Comparison of ENCODE assay signal across 4 cellular contexts in the genomic region with DNA sequence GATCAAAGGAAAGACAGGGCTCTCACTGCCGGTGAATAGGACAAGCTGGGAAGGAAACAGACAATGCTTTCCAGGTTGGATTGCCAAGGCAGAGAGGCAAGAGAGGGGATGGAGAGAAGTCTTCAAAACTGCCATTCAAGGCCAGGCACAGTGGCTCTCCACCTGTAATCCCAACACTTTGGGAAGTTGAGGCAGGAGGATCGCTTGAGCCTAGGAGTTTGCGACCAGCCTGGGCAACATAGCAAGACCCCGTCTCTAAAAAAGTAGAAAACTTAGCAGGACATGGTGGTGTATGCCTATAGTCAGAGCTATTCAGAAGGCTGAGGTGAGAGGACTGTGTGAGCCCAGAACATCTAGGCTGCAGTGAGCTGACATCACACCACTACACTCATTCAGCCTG.
TF ChIP-seq lines count a peak whose summit lies in the region.

No MANE protein-coding gene starts in this region.

TF ChIP-seq in HEK293, 187 proteins besides CTCF, POLR2A, EP300 and RAD21:
- no peak for TF ChIP-seq ZNF391 (tag by site-specific recombination; IDR thresholded peaks at IDR 0.05; ENCODE audit: borderline replicate concordance, low read depth)
- peak; percentile 95 for TF ChIP-seq ZNF121 (tag by site-specific recombination; IDR thresholded peaks at IDR 0.05)

TF ChIP-seq in WTC11, 78 proteins besides CTCF, POLR2A, EP300 and RAD21 (continues in another document):
- TF ChIP-seq KAT7 (CRISPR knock-in tag; IDR thresholded peaks at IDR 0.05; ENCODE audit: borderline replicate concordance) = no peak
- no peak for TF ChIP-seq CREB1 (CRISPR knock-in tag; IDR thresholded peaks at IDR 0.05)
- TF ChIP-seq, protein P1, sequence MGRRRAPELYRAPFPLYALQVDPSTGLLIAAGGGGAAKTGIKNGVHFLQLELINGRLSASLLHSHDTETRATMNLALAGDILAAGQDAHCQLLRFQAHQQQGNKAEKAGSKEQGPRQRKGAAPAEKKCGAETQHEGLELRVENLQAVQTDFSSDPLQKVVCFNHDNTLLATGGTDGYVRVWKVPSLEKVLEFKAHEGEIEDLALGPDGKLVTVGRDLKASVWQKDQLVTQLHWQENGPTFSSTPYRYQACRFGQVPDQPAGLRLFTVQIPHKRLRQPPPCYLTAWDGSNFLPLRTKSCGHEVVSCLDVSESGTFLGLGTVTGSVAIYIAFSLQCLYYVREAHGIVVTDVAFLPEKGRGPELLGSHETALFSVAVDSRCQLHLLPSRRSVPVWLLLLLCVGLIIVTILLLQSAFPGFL (CRISPR knock-in tag; IDR thresholded peaks at IDR 0.05; ENCODE audit: borderline replicate concordance) = no peak
- TF ChIP-seq ZNF121 (CRISPR knock-in tag; IDR thresholded peaks at IDR 0.05) = peak; percentile 88; the same call in 1 of the 2 replicates
- TF ChIP-seq, protein P2, sequence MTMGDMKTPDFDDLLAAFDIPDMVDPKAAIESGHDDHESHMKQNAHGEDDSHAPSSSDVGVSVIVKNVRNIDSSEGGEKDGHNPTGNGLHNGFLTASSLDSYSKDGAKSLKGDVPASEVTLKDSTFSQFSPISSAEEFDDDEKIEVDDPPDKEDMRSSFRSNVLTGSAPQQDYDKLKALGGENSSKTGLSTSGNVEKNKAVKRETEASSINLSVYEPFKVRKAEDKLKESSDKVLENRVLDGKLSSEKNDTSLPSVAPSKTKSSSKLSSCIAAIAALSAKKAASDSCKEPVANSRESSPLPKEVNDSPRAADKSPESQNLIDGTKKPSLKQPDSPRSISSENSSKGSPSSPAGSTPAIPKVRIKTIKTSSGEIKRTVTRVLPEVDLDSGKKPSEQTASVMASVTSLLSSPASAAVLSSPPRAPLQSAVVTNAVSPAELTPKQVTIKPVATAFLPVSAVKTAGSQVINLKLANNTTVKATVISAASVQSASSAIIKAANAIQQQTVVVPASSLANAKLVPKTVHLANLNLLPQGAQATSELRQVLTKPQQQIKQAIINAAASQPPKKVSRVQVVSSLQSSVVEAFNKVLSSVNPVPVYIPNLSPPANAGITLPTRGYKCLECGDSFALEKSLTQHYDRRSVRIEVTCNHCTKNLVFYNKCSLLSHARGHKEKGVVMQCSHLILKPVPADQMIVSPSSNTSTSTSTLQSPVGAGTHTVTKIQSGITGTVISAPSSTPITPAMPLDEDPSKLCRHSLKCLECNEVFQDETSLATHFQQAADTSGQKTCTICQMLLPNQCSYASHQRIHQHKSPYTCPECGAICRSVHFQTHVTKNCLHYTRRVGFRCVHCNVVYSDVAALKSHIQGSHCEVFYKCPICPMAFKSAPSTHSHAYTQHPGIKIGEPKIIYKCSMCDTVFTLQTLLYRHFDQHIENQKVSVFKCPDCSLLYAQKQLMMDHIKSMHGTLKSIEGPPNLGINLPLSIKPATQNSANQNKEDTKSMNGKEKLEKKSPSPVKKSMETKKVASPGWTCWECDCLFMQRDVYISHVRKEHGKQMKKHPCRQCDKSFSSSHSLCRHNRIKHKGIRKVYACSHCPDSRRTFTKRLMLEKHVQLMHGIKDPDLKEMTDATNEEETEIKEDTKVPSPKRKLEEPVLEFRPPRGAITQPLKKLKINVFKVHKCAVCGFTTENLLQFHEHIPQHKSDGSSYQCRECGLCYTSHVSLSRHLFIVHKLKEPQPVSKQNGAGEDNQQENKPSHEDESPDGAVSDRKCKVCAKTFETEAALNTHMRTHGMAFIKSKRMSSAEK (CRISPR knock-in tag; IDR thresholded peaks at IDR 0.05; ENCODE audit: borderline replicate concordance) = no peak

TF ChIP-seq in HepG2, 621 proteins besides CTCF, POLR2A, EP300 and RAD21:
- no peak for TF ChIP-seq ATRX (CRISPR knock-in tag; IDR thresholded peaks at IDR 0.05; ENCODE audit: borderline replicate concordance)
- no peak for TF ChIP-seq NPAS2 (CRISPR knock-in tag; IDR thresholded peaks at IDR 0.05; ENCODE audit: borderline replicate concordance)
- peak; percentile 93 for TF ChIP-seq ZNF121 (CRISPR knock-in tag; IDR thresholded peaks at IDR 0.05)

TF ChIP-seq in SK-N-SH, 30 proteins besides CTCF, POLR2A, EP300 and RAD21:
- TF ChIP-seq GATA2 (CRISPR knock-in tag; IDR thresholded peaks at IDR 0.05) (no peak), EZH2phosphoT487 (IDR thresholded peaks at IDR 0.05; ENCODE audit: borderline replicate concordance, low read depth) (no peak), TEAD4 (IDR thresholded peaks at IDR 0.05; ENCODE audit: borderline replicate concordance, insufficient read depth) (no peak), CHD2 (IDR thresholded peaks at IDR 0.05; ENCODE audit: low read length, partially characterized antibody) (no peak), SMC3 (IDR thresholded peaks at IDR 0.05; ENCODE audit: low read depth, low read length) (no peak), MXI1 (IDR thresholded peaks at IDR 0.05; ENCODE audit: low read depth, low read length) (no peak), MEF2A (IDR thresholded peaks at IDR 0.05; ENCODE audit: borderline replicate concordance, low read depth) (no peak), RXRA (IDR thresholded peaks at IDR 0.05; ENCODE audit: borderline replicate concordance, low read depth) (no peak)
- TF ChIP-seq, protein P3, sequence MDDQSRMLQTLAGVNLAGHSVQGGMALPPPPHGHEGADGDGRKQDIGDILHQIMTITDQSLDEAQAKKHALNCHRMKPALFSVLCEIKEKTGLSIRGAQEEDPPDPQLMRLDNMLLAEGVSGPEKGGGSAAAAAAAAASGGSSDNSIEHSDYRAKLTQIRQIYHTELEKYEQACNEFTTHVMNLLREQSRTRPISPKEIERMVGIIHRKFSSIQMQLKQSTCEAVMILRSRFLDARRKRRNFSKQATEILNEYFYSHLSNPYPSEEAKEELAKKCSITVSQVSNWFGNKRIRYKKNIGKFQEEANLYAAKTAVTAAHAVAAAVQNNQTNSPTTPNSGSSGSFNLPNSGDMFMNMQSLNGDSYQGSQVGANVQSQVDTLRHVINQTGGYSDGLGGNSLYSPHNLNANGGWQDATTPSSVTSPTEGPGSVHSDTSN (IDR thresholded peaks at IDR 0.05) = no peak
- TF ChIP-seq, protein P4, sequence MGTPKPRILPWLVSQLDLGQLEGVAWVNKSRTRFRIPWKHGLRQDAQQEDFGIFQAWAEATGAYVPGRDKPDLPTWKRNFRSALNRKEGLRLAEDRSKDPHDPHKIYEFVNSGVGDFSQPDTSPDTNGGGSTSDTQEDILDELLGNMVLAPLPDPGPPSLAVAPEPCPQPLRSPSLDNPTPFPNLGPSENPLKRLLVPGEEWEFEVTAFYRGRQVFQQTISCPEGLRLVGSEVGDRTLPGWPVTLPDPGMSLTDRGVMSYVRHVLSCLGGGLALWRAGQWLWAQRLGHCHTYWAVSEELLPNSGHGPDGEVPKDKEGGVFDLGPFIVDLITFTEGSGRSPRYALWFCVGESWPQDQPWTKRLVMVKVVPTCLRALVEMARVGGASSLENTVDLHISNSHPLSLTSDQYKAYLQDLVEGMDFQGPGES (IDR thresholded peaks at IDR 0.05; ENCODE audit: low read depth, low read length) = no peak
- TF ChIP-seq, protein P5, sequence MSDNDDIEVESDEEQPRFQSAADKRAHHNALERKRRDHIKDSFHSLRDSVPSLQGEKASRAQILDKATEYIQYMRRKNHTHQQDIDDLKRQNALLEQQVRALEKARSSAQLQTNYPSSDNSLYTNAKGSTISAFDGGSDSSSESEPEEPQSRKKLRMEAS (IDR thresholded peaks at IDR 0.05; ENCODE audit: low read depth) = no peak
- TF ChIP-seq, protein P6, sequence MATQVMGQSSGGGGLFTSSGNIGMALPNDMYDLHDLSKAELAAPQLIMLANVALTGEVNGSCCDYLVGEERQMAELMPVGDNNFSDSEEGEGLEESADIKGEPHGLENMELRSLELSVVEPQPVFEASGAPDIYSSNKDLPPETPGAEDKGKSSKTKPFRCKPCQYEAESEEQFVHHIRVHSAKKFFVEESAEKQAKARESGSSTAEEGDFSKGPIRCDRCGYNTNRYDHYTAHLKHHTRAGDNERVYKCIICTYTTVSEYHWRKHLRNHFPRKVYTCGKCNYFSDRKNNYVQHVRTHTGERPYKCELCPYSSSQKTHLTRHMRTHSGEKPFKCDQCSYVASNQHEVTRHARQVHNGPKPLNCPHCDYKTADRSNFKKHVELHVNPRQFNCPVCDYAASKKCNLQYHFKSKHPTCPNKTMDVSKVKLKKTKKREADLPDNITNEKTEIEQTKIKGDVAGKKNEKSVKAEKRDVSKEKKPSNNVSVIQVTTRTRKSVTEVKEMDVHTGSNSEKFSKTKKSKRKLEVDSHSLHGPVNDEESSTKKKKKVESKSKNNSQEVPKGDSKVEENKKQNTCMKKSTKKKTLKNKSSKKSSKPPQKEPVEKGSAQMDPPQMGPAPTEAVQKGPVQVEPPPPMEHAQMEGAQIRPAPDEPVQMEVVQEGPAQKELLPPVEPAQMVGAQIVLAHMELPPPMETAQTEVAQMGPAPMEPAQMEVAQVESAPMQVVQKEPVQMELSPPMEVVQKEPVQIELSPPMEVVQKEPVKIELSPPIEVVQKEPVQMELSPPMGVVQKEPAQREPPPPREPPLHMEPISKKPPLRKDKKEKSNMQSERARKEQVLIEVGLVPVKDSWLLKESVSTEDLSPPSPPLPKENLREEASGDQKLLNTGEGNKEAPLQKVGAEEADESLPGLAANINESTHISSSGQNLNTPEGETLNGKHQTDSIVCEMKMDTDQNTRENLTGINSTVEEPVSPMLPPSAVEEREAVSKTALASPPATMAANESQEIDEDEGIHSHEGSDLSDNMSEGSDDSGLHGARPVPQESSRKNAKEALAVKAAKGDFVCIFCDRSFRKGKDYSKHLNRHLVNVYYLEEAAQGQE (IDR thresholded peaks at IDR 0.05; ENCODE audit: low read depth, low read length) = no peak
- TF ChIP-seq, protein P7, sequence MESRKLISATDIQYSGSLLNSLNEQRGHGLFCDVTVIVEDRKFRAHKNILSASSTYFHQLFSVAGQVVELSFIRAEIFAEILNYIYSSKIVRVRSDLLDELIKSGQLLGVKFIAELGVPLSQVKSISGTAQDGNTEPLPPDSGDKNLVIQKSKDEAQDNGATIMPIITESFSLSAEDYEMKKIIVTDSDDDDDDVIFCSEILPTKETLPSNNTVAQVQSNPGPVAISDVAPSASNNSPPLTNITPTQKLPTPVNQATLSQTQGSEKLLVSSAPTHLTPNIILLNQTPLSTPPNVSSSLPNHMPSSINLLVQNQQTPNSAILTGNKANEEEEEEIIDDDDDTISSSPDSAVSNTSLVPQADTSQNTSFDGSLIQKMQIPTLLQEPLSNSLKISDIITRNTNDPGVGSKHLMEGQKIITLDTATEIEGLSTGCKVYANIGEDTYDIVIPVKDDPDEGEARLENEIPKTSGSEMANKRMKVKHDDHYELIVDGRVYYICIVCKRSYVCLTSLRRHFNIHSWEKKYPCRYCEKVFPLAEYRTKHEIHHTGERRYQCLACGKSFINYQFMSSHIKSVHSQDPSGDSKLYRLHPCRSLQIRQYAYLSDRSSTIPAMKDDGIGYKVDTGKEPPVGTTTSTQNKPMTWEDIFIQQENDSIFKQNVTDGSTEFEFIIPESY (IDR thresholded peaks at IDR 0.05; ENCODE audit: borderline replicate concordance, low read depth) = no peak
